Comparison of ENCODE assay signal across 9 cellular contexts in the genomic region with DNA sequence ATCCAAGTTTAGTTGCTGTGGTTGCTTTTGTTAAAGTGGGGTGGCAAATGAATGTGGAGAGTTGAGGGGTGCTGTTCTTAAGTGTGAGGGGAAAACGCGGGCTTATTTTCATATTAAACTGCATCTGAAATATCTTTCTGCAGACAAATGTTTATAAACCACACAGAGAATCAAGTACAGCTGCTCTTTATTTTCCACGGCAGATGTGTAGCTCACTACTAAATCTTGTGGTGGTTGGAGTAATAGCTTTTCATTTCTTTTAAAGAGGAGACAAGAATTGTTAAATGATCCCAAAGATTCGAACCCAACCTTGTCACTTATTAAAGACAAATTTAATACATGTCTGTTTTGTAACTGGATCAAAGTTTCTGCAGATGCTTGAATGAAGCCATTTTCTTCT. TPM values are rescaled to one million over a fixed set of nuclear protein-coding genes. Genes with fewer than 3 reads are reported as not detected.
DNase-seq lines count a peak whose midpoint lies in the region; FAIRE-seq and TF ChIP-seq lines count a peak whose summit lies in the region.
"Had no signal": no experiment of that assay in that cellular context is flagged by ENCODE, and none has a peak within 500 bp of the region (broad histone marks: within the 10 kb centered on the region; RNA-seq: fewer than 3 reads in every experiment).

No MANE protein-coding gene starts in this region.

- no peaks in the 10 kb centered on the region for H3K9me3 Mint-ChIP-seq in endothelial cell (ENCODE audit: unreplicated experiment)

- peaks cover 11% of the 10 kb centered on the region for H3K27me3 Mint-ChIP-seq in endothelial cell (ENCODE audit: unreplicated experiment)

- H3K4me3 Mint-ChIP-seq in endothelial cell (ENCODE audit: unreplicated experiment), result peak overlapping the region; percentile 99

- peaks cover 60% of the 10 kb centered on the region for H4K20me1 ChIP-seq in PC-9 (ENCODE audit: insufficient read depth)

- H3K27ac Mint-ChIP-seq in endothelial cell (ENCODE audit: unreplicated experiment), result peak overlapping the region; percentile 62

- peaks cover 34% of the 10 kb centered on the region for H3K4me1 Mint-ChIP-seq in endothelial cell (ENCODE audit: unreplicated experiment)

- FAIRE-seq in frontal cortex (lab: Jason Lieb, UNC), result no peak
- FAIRE-seq in GM12891 (lab: Jason Lieb, UNC), result no peak
- FAIRE-seq: islet of Langerhans had no signal

- H3K36me3 Mint-ChIP-seq in endothelial cell (ENCODE audit: low read depth, unreplicated experiment), result peaks cover 7% of the 10 kb centered on the region

- H3K4me1 ChIP-seq in PC-9 (replicated peaks; ENCODE audit: insufficient read depth) (peaks cover 53% of the 10 kb centered on the region), parathyroid adenoma (peaks cover 17% of the 10 kb centered on the region)

- intact Hi-C loops in PC-9 (cut with micrococcal nuclease; ENCODE audit: unreplicated experiment), result no loop called here

- H3K9me3 ChIP-seq in PC-9 (ENCODE audit: insufficient read depth, low read depth) (no peaks in the 10 kb centered on the region), parathyroid adenoma (ENCODE audit: control insufficient read depth, low read length) (no peaks in the 10 kb centered on the region)

- POLR2A ChIA-PET in PC-9 (lab: Charles Lee; ENCODE audit: unreplicated experiment), result no interaction called here

- TF ChIP-seq CTCF in PC-9 (conservative IDR thresholded peaks at IDR 0.05) (no peak), endothelial cell (IDR thresholded peaks at IDR 0.05; ENCODE audit: unreplicated experiment) (no peak), parathyroid adenoma (IDR thresholded peaks at IDR 0.05) (no peak)

- H3K4me2 ChIP-seq in PC-9 (peak overlapping the region; percentile 80), parathyroid adenoma (ENCODE audit: low read length) (peak overlapping the region; percentile 85)

- H3F3A ChIP-seq in PC-9 (ENCODE audit: insufficient read depth, low read depth), result peaks cover 15% of the 10 kb centered on the region; the same call in 1 of the 2 replicates

- H3K36me3 ChIP-seq in PC-9 (ENCODE audit: low read depth), result peaks cover 35% of the 10 kb centered on the region; the same call in 1 of the 2 replicates
- H3K36me3 ChIP-seq in parathyroid adenoma (ENCODE audit: control insufficient read depth, insufficient read depth, low read length), result no peaks in the 10 kb centered on the region

- CTCF ChIA-PET in PC-9 (lab: Charles Lee), result no interaction called here

- no peak overlapping the region for H3K9ac ChIP-seq in parathyroid adenoma

- H3K9me2 ChIP-seq in PC-9 (ENCODE audit: insufficient read depth), result no peaks in the 10 kb centered on the region

- no TSS peak for BruUV-seq in PC-9 (replicated peaks; lab: Mats Ljungman, UMichigan)

- no peaks in the 10 kb centered on the region for H3K27me3 ChIP-seq in PC-9 (ENCODE audit: insufficient read depth, low read depth)
- no peaks in the 10 kb centered on the region for H3K27me3 ChIP-seq in parathyroid adenoma (ENCODE audit: control insufficient read depth, insufficient read depth, low read length)

- DNase-seq in PC-9, result no peak
- DNase-seq in endothelial cell (ENCODE audit: low spot score), result no peak
- no peak for DNase-seq in activated CD4-positive, CD25-positive, alpha-beta regulatory T cell (lab: John Stamatoyannopoulos, UW)
- no peak for DNase-seq in frontal cortex (ENCODE audit: low spot score in 2 of 2)
- no peak for DNase-seq in GM12891 (ENCODE audit: insufficient read length, low spot score)
- no peak for DNase-seq in NCI-H1694 (lab: John Stamatoyannopoulos, UW)

- H3K27ac ChIP-seq in PC-9 (no peak overlapping the region), parathyroid adenoma (no peak overlapping the region)

- H3K4me3 ChIP-seq in GM08714 (ENCODE audit: low read length), result peak overlapping the region; percentile 95; the same call in 1 of the 2 replicates
- H3K4me3 ChIP-seq in PC-9, result peak overlapping the region; percentile 76
- peak overlapping the region; percentile 76 for H3K4me3 ChIP-seq in parathyroid adenoma (ENCODE audit: low read depth, low read length)

- TF ChIP-seq POLR2A in GM12891 (IDR thresholded peaks at IDR 0.05; ENCODE audit: low read depth, low read length), result no peak

- H2AFZ ChIP-seq in PC-9, result no peak overlapping the region
- H2AFZ ChIP-seq in parathyroid adenoma, result no peak overlapping the region

- H3K79me2 ChIP-seq in PC-9 (ENCODE audit: low read depth) (peaks cover 86% of the 10 kb centered on the region), parathyroid adenoma (peaks cover 53% of the 10 kb centered on the region)

TF ChIP-seq in GM12891, 5 proteins besides CTCF, POLR2A, EP300 and RAD21:
- no peak for TF ChIP-seq PAX5 (IDR thresholded peaks at IDR 0.05; ENCODE audit: insufficient read depth, low read length, severe bottlenecking)
- TF ChIP-seq SPI1 (IDR thresholded peaks at IDR 0.05; ENCODE audit: low read depth, low read length), result no peak
- TF ChIP-seq POLR2AphosphoS5 (IDR thresholded peaks at IDR 0.05; ENCODE audit: low read depth, low read length), result no peak
- no peak for TF ChIP-seq TAF1 (IDR thresholded peaks at IDR 0.05; ENCODE audit: low read depth, low read length)
- TF ChIP-seq POU2F2 (IDR thresholded peaks at IDR 0.05; ENCODE audit: low read depth, low read length), result no peak

RNA-seq across cellular contexts. Expression of a gene that starts 2.1 kb away (rescaled TPM):
- total RNA-seq in PC-9 (2021) (164 and 206 TPM in 2 replicates), endothelial cell (ENCODE audit: unreplicated experiment) (273 TPM), frontal cortex (308 TPM)
- 81.0 TPM for polyA plus RNA-seq in GM12891 (2012; ENCODE audit: low read depth, missing spikeins)

RNA-seq across cellular contexts. Expression of a gene that starts 56.4 kb away (rescaled TPM):
- 32.8 and 38.9 TPM in 2 replicates for total RNA-seq in PC-9 (2021)
- 26.3 TPM for total RNA-seq in endothelial cell (ENCODE audit: unreplicated experiment)
- total RNA-seq in frontal cortex, result 75.0 TPM
- 9.6 TPM for polyA plus RNA-seq in GM12891 (2012; ENCODE audit: low read depth, missing spikeins)
